In the genomic region with DNA sequence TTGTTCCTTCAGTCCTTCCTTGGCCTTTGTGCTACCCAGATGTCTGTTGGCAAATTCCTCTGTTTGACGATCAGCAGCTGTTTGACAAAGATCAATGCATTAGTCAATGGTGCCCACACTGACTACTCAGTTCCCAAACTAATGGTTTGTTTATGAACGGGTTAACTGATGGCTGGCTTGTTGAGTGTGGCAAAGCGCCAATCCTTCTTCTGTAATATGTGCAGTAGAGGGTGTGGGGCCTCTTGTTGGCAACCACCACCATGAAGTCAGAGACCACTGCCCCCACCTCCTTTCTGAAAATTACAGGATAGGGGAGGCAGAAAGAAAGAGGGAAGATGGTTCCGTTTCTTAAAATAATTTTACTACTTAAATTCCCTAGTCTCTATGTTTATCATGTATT, we compare ENCODE assay signal across 24 cellular contexts. TPM values are rescaled to one million over a fixed set of nuclear protein-coding genes. Genes with fewer than 3 reads are reported as not detected.
DNase-seq lines count a peak whose midpoint lies in the region; ATAC-seq and TF ChIP-seq lines count a peak whose summit lies in the region.
"Had no signal": no experiment of that assay in that cellular context is flagged by ENCODE, and none has a peak within 500 bp of the region (broad histone marks: within the 10 kb centered on the region; RNA-seq: fewer than 3 reads in every experiment).

No MANE protein-coding gene starts in this region.

- H3K9me3 ChIP-seq in heart left ventricle (peaks cover 0 to 3% (median 0%) of the 10 kb centered on the region in 12 donors), SJCRH30 (replicated peaks) (no peaks in the 10 kb centered on the region), hepatocyte (ENCODE audit: low read depth) (no peaks in the 10 kb centered on the region), tibial nerve (no peaks in the 10 kb centered on the region), colonic mucosa (no peaks in the 10 kb centered on the region)
- H3K9me3 ChIP-seq: BE2C, upper lobe of left lung had no signal

- TF ChIP-seq EP300 in tibial nerve (IDR thresholded peaks at IDR 0.05) = no peak

- H3K4me1 ChIP-seq in heart left ventricle = peaks cover 0 to 46% (median 17%) of the 10 kb centered on the region in 12 donors
- H3K4me1 ChIP-seq in SJCRH30 = peaks cover 27% of the 10 kb centered on the region
- H3K4me1 ChIP-seq in hepatocyte (ENCODE audit: insufficient read depth) = peaks cover 34% of the 10 kb centered on the region
- H3K4me1 ChIP-seq in tibial nerve = peaks cover 0 to 53% (median 19%) of the 10 kb centered on the region in 4 donors
- H3K4me1 ChIP-seq in colonic mucosa = no peaks in the 10 kb centered on the region

- H3K27me3 ChIP-seq in heart left ventricle = peaks cover 0 to 40% (median 0%) of the 10 kb centered on the region in 9 donors
- no peaks in the 10 kb centered on the region for H3K27me3 ChIP-seq in SJCRH30
- no peaks in the 10 kb centered on the region for H3K27me3 ChIP-seq in hepatocyte
- no peaks in the 10 kb centered on the region for H3K27me3 ChIP-seq in tibial nerve
- no peaks in the 10 kb centered on the region for H3K27me3 ChIP-seq in colonic mucosa

- in situ Hi-C loops in KBM-7 (cut with MboI; ENCODE audit: low pct_unique_long_range_greater_than_20kb, low sequenced_read_pairs) = no loop called here

- TF ChIP-seq CTCF in heart left ventricle (IDR thresholded peaks at IDR 0.05) (no peak), hepatocyte (IDR thresholded peaks at IDR 0.05; ENCODE audit: poor library complexity) (no peak), tibial nerve (IDR thresholded peaks at IDR 0.05) (no peak), colonic mucosa (IDR thresholded peaks at IDR 0.05) (no peak)

- H3K9me2 ChIP-seq in hepatocyte (replicated peaks; ENCODE audit: insufficient read depth) = no peaks in the 10 kb centered on the region

- H3K36me3 ChIP-seq in heart left ventricle = no peaks in the 10 kb centered on the region
- no peaks in the 10 kb centered on the region for H3K36me3 ChIP-seq in SJCRH30
- no peaks in the 10 kb centered on the region for H3K36me3 ChIP-seq in hepatocyte (replicated peaks; ENCODE audit: insufficient read depth, low read depth)
- no peaks in the 10 kb centered on the region for H3K36me3 ChIP-seq in tibial nerve
- no peaks in the 10 kb centered on the region for H3K36me3 ChIP-seq in colonic mucosa
- H3K36me3 ChIP-seq: BE2C, upper lobe of left lung had no signal

- no peaks in the 10 kb centered on the region for H4K20me1 ChIP-seq in hepatocyte (ENCODE audit: insufficient read depth, poor library complexity, severe bottlenecking)

- H3K4me3 ChIP-seq in heart left ventricle (no peak overlapping the region), SJCRH30 (no peak overlapping the region), hepatocyte (no peak overlapping the region), tibial nerve (no peak overlapping the region), colonic mucosa (no peak overlapping the region)
- H3K4me3 ChIP-seq: GM23338, lung, upper lobe of left lung had no signal

- H3K27ac ChIP-seq in heart left ventricle (peak overlapping the region in 7 of 12 donors; percentile 45 to 80 (median 64)), SJCRH30 (peak overlapping the region; percentile 71), hepatocyte (peak overlapping the region; percentile 71), tibial nerve (peak overlapping the region in 3 of 4 donors; percentile 17 to 93 (median 90)), colonic mucosa (no peak overlapping the region)

- no peak overlapping the region for H2AFZ ChIP-seq in hepatocyte
- H2AFZ ChIP-seq: GM23338 had no signal

- peak overlapping the region; percentile 49 for H3K4me2 ChIP-seq in hepatocyte
- H3K4me2 ChIP-seq: GM23338 had no signal

- 55 to 64% (median 58%) methylated on average over 4 of the region's 4 CpGs for WGBS in heart left ventricle, 4 donors
- WGBS in hepatocyte (ENCODE audit: low lambda C conversion rate, missing lambda C conversion rate) = 60% methylated on average over 4 of the region's 4 CpGs
- WGBS in tibial nerve, 2 donors = 40 to 43% methylated on average over 4 of the region's 4 CpGs

- H3K9ac ChIP-seq in colonic mucosa (ENCODE audit: low read depth in 2 of 2, low read length in 2 of 2) = no peak overlapping the region

- peaks cover 15% of the 10 kb centered on the region for H3K79me2 ChIP-seq in hepatocyte

- TF ChIP-seq POLR2A in heart left ventricle (IDR thresholded peaks at IDR 0.05) = no peak
- no peak for TF ChIP-seq POLR2A in tibial nerve (IDR thresholded peaks at IDR 0.05)

- intact Hi-C loops in heart left ventricle (cut with DNase I) = loop anchor here in 3 of 10 donors (5.0 to 10.0 kb wide), 3 partner anchors 46 to 331 kb away; no protein-coding TSS in a partner anchor
- intact Hi-C loops in left ventricle myocardium superior (cut with micrococcal nuclease) = no loop called here
- intact Hi-C loops in colonic mucosa (cut with DNase I) = no loop called here

- ATAC-seq in heart left ventricle (no peak), left ventricle myocardium superior (no peak)
- ATAC-seq: activated T-cell treated with anti-CD3 and anti-CD28 coated beads, Interleukin-2, amount 50 U/mL, for 4 hours had no signal

- DNase-seq in heart left ventricle (no peak), left ventricle myocardium superior (no peak), SJCRH30 (peak; percentile 26 to 46), hepatocyte (ENCODE audit: low spot score) (no peak), tibial nerve (ENCODE audit: low spot score in 2 of 2) (no peak), KBM-7 (no peak), colonic mucosa (no peak), HT-29 (ENCODE audit: low spot score) (no peak)
- DNase-seq: activated CD4-positive, alpha-beta T cell treated with anti-CD3 and anti-CD28 coated beads for 1 hour; activated naive CD4-positive, alpha-beta T cell treated with Interleukin-2 at 50 U/mL for 16 hours; activated T-cell treated with anti-CD3 and anti-CD28 coated beads, Interleukin-2, amount 50 U/mL, for 4 hours; BE2C; DMS79; GF-D8; Karpas-422; MV-4-11; NCI-H1694 treated with DMSO at 0.1 percent for 48 hours; NCI-H2171; NCI-H69; occipital lobe; T-helper 1 cell had no signal

RNA-seq across cellular contexts. Expression of a gene that starts 2.6 kb away (rescaled TPM):
- total RNA-seq in heart left ventricle (10 to 100 TPM in 7 of 9 donors, 1 to 10 TPM in 2; 8.0 to 42.1 (median 11.1) TPM), left ventricle myocardium superior (4.6 TPM), hepatocyte (10.8 TPM in 2 replicates), tibial nerve (10 to 100 TPM; 16.3 to 30.6 (median 22.7) TPM), colonic mucosa (10 to 100 TPM; 42.4 to 45.5 TPM)
- polyA plus RNA-seq in heart left ventricle (1 to 10 TPM; 1.3 to 2.3 TPM), hepatocyte (4.7 and 5.2 TPM in 2 replicates)
- 4.8 and 5.0 TPM in 2 replicates for total RNA-seq in SJCRH30 (2014; rRNA removed; shearing (Covaris generic))
- 1.4 and 2.1 TPM in 2 replicates for total RNA-seq in HT-29 (2014; rRNA removed; shearing (Covaris generic))

Comparison
In these comparisons a context has a peak if more than half of its experiments do, and no peak if none do; other contexts are left out.
1. DNase-seq: peak in SJCRH30 (2 of 2); none in heart left ventricle (0 of 5), left ventricle myocardium superior (single experiment), hepatocyte (single experiment), tibial nerve (0 of 2), KBM-7 (single experiment), colonic mucosa (single experiment) and HT-29 (single experiment).